ENCODE assay signal across 9 cellular contexts in the genomic region with DNA sequence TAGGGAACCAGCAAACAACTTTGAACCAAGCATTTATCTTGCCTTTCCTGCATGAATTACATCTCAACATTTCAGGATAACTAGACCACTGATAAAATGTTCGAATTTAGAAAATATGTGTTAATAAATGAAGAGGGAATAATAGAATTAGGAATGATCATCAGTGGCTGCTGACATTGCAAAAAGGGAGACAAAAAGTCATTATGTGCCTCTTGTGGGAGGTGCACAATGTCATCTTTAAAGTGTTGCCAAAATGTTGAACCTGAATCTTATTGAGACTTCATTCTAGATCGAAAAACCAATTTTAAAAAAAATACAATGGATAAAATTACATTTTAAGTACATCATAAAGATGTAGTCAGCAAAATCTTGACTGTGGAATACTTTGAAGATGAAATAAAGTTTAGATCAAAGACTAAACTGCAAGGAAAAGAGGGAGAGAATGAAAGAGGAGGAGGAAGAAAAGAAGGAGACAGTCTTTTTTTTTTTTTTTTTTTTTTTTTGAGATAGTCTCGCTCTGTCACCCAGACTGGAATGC.
"Had no signal": no experiment of that assay in that cellular context is flagged by ENCODE, and none has a peak within 500 bp of the region (broad histone marks: within the 10 kb centered on the region; RNA-seq: fewer than 3 reads in every experiment).

No MANE protein-coding gene starts in this region.

- H3K27ac Mint-ChIP-seq: GM23338, H9 had no signal

- H2AFZ ChIP-seq: GM23338 had no signal

- ATAC-seq: GM23338 had no signal

- H3K4me3 Mint-ChIP-seq: GM23338, H9, IgD-negative memory B cell had no signal

- H3K27ac ChIP-seq: HL-60 had no signal

- FAIRE-seq: H1, H54 had no signal

- H3K4me1 Mint-ChIP-seq: IgD-negative memory B cell had no signal

- H3K4me2 ChIP-seq: GM23338 had no signal

- H3K4me3 ChIP-seq: GM23338 had no signal

- DNase-seq: H9, HCEC 1CT, Kasumi-1, KG1 had no signal
